1 cellular context compared by ENCODE assay signal in genomic region chr21:37372127-37372731, GRCh38.
TF ChIP-seq lines count a peak whose summit lies in the region.

No MANE protein-coding gene starts in this region.

TF ChIP-seq in HEK293, 187 proteins besides CTCF, POLR2A, EP300 and RAD21 (continued from another document):
- TF ChIP-seq EGR2 (tag by site-specific recombination; IDR thresholded peaks at IDR 0.05; ENCODE audit: low read depth) (0 out of 2 replicates have a peak, but pooled peaks have one; percentile 30), SCRT1 (tag by site-specific recombination; IDR thresholded peaks at IDR 0.05; ENCODE audit: borderline replicate concordance) (peak; percentile 97), ZSCAN18 (tag by site-specific recombination; IDR thresholded peaks at IDR 0.05) (no peak)
TF ChIP-seq in HEK293: peak in this region for 7.
